ENCODE assay signal across 19 cellular contexts in the genomic region with DNA sequence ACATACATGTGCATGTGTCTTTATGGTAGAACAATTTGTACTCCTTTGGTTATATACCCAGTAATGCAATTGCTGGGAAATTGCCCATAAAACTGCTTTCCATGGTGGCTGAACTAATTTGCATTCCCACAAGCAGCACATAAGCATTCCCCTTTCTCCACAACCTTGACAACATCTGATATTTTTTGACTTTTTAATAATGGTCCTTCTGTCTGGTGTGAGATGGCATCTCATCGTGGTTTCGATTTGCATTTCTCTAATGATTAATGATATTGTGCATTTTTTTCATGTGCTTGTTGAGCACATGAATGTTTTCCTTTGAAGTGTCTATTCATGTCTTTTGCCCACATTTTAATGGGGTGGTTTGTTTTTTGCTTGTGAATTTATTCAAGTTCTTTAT.
"Had no signal": no experiment of that assay in that cellular context is flagged by ENCODE, and none has a peak within 500 bp of the region (broad histone marks: within the 10 kb centered on the region; RNA-seq: fewer than 3 reads in every experiment).

No MANE protein-coding gene starts in this region.

- DNase-seq: IMR-90, Kasumi-1, MM.1S, NCI-H1092 treated with DMSO at 0.1 percent for 48 hours, NCI-H1436, NCI-H187, NCI-H2029, NCI-H2081 treated with DMSO at 0.1 percent for 48 hours, NCI-H2171, NCI-H226, NCI-H446, NCI-H510A, NCI-H524 treated with DMSO at 0.1 percent for 48 hours, NCI-H748 treated with DMSO at 0.1 percent for 48 hours, PC-3, SHP77 had no signal

- ATAC-seq: HepG2, Panc1, PC-3, SK-N-SH treated with all-trans-retinoic acid at 6 μM for 48 hours had no signal
